In the genomic region with DNA sequence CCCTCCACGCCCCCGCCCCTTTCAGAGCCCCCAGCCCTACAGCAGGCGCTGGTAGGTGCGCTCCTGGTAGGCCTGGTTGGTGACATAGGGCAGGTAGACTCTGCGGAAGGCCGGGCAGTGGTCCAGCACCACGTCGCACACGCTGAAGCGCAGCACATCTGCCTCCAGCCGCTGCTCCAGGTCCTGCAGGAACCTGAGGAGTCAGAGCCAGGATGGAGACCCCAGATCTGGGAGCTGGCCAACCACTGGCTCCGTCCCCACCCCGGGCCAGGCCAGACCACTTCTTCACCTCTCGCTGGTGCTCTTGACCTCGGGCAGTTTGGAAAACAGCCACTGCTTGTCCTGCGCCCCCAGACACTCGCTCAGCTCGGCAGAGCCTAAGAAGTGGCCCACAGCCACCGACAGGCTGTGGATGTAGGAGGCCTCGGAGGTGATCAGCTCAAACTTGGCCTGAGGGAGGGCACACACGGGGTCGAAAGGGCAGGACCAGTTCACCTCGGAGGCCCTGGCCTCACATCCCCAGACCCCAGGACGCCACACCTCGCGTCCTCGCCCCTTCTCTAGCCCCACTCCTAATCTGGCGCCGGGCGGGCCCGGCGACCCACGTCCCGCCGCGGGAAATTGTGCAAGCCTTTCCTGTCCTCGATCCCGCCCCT, we compare ENCODE assay signal across 1 cellular context.
A peak's percentile ranks its signal among the peaks of the same experiment; 100 is the strongest.
TF ChIP-seq lines count a peak whose summit lies in the region.

No MANE protein-coding gene starts in this region.

TF ChIP-seq in HepG2, 621 proteins besides CTCF, POLR2A, EP300 and RAD21 (continued from another document):
- TF ChIP-seq EED (CRISPR knock-in tag; IDR thresholded peaks at IDR 0.05) = 0 out of 2 replicates have a peak, but pooled peaks have one; percentile 59
